1 cellular context compared by ENCODE assay signal in the genomic region with DNA sequence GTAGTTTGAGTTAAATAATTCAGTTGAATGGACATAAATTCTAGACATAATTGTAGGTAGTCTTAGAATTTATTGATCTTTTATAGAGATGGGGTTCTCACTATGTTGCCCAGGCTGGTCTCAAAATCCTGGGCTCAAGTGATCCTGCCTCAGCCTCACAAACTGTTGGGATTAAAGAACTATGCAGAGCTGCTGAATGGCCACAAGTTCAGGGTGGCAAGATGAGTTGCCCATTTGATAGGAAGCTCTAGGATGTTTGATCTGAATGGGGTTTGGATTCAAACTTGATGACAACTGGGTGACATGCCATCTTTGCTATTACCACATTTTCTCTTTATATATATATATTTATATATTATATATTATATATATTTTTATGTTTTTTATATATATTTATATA.
TF ChIP-seq lines count a peak whose summit lies in the region.

No MANE protein-coding gene starts in this region.

TF ChIP-seq in WTC11, 78 proteins besides CTCF, POLR2A, EP300 and RAD21 (continued from another document):
- TF ChIP-seq, protein P1, sequence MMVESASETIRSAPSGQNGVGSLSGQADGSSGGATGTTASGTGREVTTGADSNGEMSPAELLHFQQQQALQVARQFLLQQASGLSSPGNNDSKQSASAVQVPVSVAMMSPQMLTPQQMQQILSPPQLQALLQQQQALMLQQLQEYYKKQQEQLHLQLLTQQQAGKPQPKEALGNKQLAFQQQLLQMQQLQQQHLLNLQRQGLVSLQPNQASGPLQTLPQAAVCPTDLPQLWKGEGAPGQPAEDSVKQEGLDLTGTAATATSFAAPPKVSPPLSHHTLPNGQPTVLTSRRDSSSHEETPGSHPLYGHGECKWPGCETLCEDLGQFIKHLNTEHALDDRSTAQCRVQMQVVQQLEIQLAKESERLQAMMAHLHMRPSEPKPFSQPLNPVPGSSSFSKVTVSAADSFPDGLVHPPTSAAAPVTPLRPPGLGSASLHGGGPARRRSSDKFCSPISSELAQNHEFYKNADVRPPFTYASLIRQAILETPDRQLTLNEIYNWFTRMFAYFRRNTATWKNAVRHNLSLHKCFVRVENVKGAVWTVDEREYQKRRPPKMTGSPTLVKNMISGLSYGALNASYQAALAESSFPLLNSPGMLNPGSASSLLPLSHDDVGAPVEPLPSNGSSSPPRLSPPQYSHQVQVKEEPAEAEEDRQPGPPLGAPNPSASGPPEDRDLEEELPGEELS (CRISPR knock-in tag; IDR thresholded peaks at IDR 0.05) = no peak
- no peak for TF ChIP-seq CBFB (CRISPR knock-in tag; IDR thresholded peaks at IDR 0.05; ENCODE audit: low read depth)
- TF ChIP-seq, protein P2, sequence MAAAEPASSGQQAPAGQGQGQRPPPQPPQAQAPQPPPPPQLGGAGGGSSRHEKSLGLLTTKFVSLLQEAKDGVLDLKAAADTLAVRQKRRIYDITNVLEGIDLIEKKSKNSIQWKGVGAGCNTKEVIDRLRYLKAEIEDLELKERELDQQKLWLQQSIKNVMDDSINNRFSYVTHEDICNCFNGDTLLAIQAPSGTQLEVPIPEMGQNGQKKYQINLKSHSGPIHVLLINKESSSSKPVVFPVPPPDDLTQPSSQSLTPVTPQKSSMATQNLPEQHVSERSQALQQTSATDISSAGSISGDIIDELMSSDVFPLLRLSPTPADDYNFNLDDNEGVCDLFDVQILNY (CRISPR knock-in tag; IDR thresholded peaks at IDR 0.05) = no peak
